6 cellular contexts compared by ENCODE assay signal in genomic region chr6:919499-919898, GRCh38.
"Had no signal": no experiment of that assay in that cellular context is flagged by ENCODE, and none has a peak within 500 bp of the region (broad histone marks: within the 10 kb centered on the region; RNA-seq: fewer than 3 reads in every experiment).

No MANE protein-coding gene starts in this region.

- H3K27ac Mint-ChIP-seq: GM23338, H9, IgD-negative memory B cell had no signal

- H3K27ac ChIP-seq: KMS-11 had no signal

- ATAC-seq: GM23338 had no signal

- H3K4me3 Mint-ChIP-seq: GM23338, H9, IgD-negative memory B cell had no signal

- H3K4me1 Mint-ChIP-seq: GM23338, H9, IgD-negative memory B cell had no signal

- H3K4me3 ChIP-seq: GM23338 had no signal

- H3K9ac ChIP-seq: KMS-11 had no signal

- DNase-seq: H9, HCEC 1CT, KBM-7 had no signal
